19 cellular contexts compared by ENCODE assay signal in the genomic region with DNA sequence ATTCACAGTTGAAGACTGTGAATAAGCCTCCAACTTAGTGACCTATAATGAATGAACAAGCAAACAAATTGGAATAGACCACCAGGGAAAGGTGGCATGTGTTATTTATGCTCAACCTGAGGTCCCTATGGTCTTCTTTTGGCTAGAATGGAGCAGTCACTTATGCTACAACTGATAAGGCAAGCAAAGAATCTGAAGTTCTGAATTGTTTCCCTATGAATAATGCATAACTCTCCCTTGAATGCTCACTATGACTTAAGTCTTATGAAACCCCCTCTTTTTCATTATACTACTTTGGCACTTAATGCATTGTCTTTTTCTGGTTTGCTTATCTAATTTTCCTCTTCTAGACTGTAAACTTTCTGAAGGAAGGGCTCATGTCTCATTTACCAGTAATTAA. TPM values are rescaled to one million over a fixed set of nuclear protein-coding genes. Genes with fewer than 3 reads are reported as not detected.
DNase-seq lines count a peak whose midpoint lies in the region; ATAC-seq and TF ChIP-seq lines count a peak whose summit lies in the region.
"Had no signal": no experiment of that assay in that cellular context is flagged by ENCODE, and none has a peak within 500 bp of the region (broad histone marks: within the 10 kb centered on the region; RNA-seq: fewer than 3 reads in every experiment).

No MANE protein-coding gene starts in this region.

- H3K4me3 Mint-ChIP-seq in activated T-helper 17 cell treated with anti-CD3 and anti-CD28 coated beads, Interleukin-2, amount 50 U/mL, for 72 hours = no peak overlapping the region
- H3K4me3 Mint-ChIP-seq: activated CD8-positive, alpha-beta T cell treated with anti-CD3 and anti-CD28 coated beads, Interleukin-2, amount 10 ng/mL, durations not matched to agents 7 days and 5 days; activated T-helper 1 cell treated with anti-CD3 and anti-CD28 coated beads, Interleukin-12 subunit alpha, Interleukin-12 subunit beta, Interleukin-2, Interleukin-4 antibody, amounts not matched to agents 30 ng/mL and 10 ng/mL and 1 ng/mL, durations not matched to agents 14 hours and 24 hours and 36 hours had no signal

- no peak overlapping the region for H3K27ac Mint-ChIP-seq in activated T-helper 17 cell treated with anti-CD3 and anti-CD28 coated beads, Interleukin-2, amount 50 U/mL, for 72 hours
- H3K27ac Mint-ChIP-seq: activated CD8-positive, alpha-beta T cell treated with anti-CD3 and anti-CD28 coated beads, Interleukin-2, amount 10 ng/mL, durations not matched to agents 7 days and 5 days; activated T-helper 1 cell treated with anti-CD3 and anti-CD28 coated beads, Interleukin-12 subunit alpha, Interleukin-12 subunit beta, Interleukin-2, Interleukin-4 antibody, amounts not matched to agents 30 ng/mL and 10 ng/mL and 1 ng/mL, durations not matched to agents 14 hours and 24 hours and 36 hours had no signal

- H3K36me3 Mint-ChIP-seq in activated T-helper 17 cell treated with anti-CD3 and anti-CD28 coated beads, Interleukin-2, amount 50 U/mL, for 72 hours (ENCODE audit: low read depth) = no peaks in the 10 kb centered on the region

- ATAC-seq in activated T-helper 17 cell treated with anti-CD3 and anti-CD28 coated beads, Interleukin-2, amount 50 U/mL, for 72 hours (replicated peaks) = peak; percentile 39
- no peak for ATAC-seq in GM18520 (IDR thresholded peaks at IDR 0.05; ENCODE audit: unreplicated experiment)
- ATAC-seq: activated CD8-positive, alpha-beta T cell treated with anti-CD3 and anti-CD28 coated beads, Interleukin-2, amount 10 ng/mL, durations not matched to agents 7 days and 5 days had no signal

- no peak overlapping the region for H3K9ac ChIP-seq in skeletal muscle satellite cell (ENCODE audit: low read depth, low read length)
- no peak overlapping the region for H3K9ac ChIP-seq in colonic mucosa (ENCODE audit: low read depth in 2 of 2, low read length in 2 of 2)

- H3K4me1 ChIP-seq in skeletal muscle satellite cell (ENCODE audit: control insufficient read depth, insufficient read depth, low read length) = peaks cover 19% of the 10 kb centered on the region
- peaks cover 10% of the 10 kb centered on the region for H3K4me1 ChIP-seq in A673 (ENCODE audit: insufficient read depth, low read length, poor library complexity, severe bottlenecking)
- no peaks in the 10 kb centered on the region for H3K4me1 ChIP-seq in colonic mucosa
- H3K4me1 ChIP-seq: pancreas had no signal

- intact Hi-C loops in A673 (cut with micrococcal nuclease; ENCODE audit: unreplicated experiment) = loop anchor here (5.0 to 10.0 kb wide), 2 partner anchors 99 to 299 kb away; no protein-coding TSS in a partner anchor
- intact Hi-C loops in colonic mucosa (cut with DNase I) = no loop called here

- no peaks in the 10 kb centered on the region for H3K9me3 Mint-ChIP-seq in activated T-helper 17 cell treated with anti-CD3 and anti-CD28 coated beads, Interleukin-2, amount 50 U/mL, for 72 hours
- H3K9me3 Mint-ChIP-seq: activated T-helper 1 cell treated with anti-CD3 and anti-CD28 coated beads, Interleukin-12 subunit alpha, Interleukin-12 subunit beta, Interleukin-2, Interleukin-4 antibody, amounts not matched to agents 30 ng/mL and 10 ng/mL and 1 ng/mL, durations not matched to agents 14 hours and 24 hours and 36 hours had no signal

- H3K36me3 ChIP-seq in skeletal muscle satellite cell (ENCODE audit: insufficient read depth, low read length) (no peaks in the 10 kb centered on the region), A673 (ENCODE audit: insufficient read depth, low read length, poor library complexity, severe bottlenecking) (no peaks in the 10 kb centered on the region), colonic mucosa (no peaks in the 10 kb centered on the region)
- H3K36me3 ChIP-seq: adrenal gland, pancreas had no signal

- H3K4me3 ChIP-seq in fibroblast of the aortic adventitia (ENCODE audit: low read depth, low read length) = no peak overlapping the region
- H3K4me3 ChIP-seq in skeletal muscle satellite cell (ENCODE audit: low read length) = no peak overlapping the region
- H3K4me3 ChIP-seq in A673 (ENCODE audit: low read depth, low read length, poor library complexity, severe bottlenecking) = no peak overlapping the region
- H3K4me3 ChIP-seq in colonic mucosa = no peak overlapping the region
- H3K4me3 ChIP-seq: adrenal gland, coronary artery, pancreas had no signal

- TF ChIP-seq CTCF in fibroblast of the aortic adventitia (IDR thresholded peaks at IDR 0.05; ENCODE audit: insufficient read depth, low read length) (no peak), A673 (conservative IDR thresholded peaks at IDR 0.05; ENCODE audit: low read depth, low read length) (no peak), colonic mucosa (IDR thresholded peaks at IDR 0.05) (no peak)

- BruUV-seq in A673 (replicated peaks; lab: Mats Ljungman, UMichigan) = no TSS peak

- H3K9me3 ChIP-seq in skeletal muscle satellite cell (replicated peaks; ENCODE audit: low read length) = no peaks in the 10 kb centered on the region
- no peaks in the 10 kb centered on the region for H3K9me3 ChIP-seq in A673 (ENCODE audit: low read depth, low read length, poor library complexity, severe bottlenecking)
- no peaks in the 10 kb centered on the region for H3K9me3 ChIP-seq in colonic mucosa
- H3K9me3 ChIP-seq: pancreas had no signal

- CTCF ChIA-PET in A673 (lab: Charles Lee) = no interaction called here

- H3K27ac ChIP-seq in A673 (ENCODE audit: low read depth, low read length, poor library complexity, severe bottlenecking) (no peak overlapping the region), colonic mucosa (no peak overlapping the region)
- H3K27ac ChIP-seq: adrenal gland, coronary artery, pancreas had no signal

- peak overlapping the region; percentile 32 for H3K4me2 ChIP-seq in skeletal muscle satellite cell (ENCODE audit: low read length)

- peaks cover 16% of the 10 kb centered on the region for H3K27me3 Mint-ChIP-seq in activated T-helper 17 cell treated with anti-CD3 and anti-CD28 coated beads, Interleukin-2, amount 50 U/mL, for 72 hours

- H3K4me1 Mint-ChIP-seq in activated T-helper 17 cell treated with anti-CD3 and anti-CD28 coated beads, Interleukin-2, amount 50 U/mL, for 72 hours = no peaks in the 10 kb centered on the region

- H3K27me3 ChIP-seq in skeletal muscle satellite cell (ENCODE audit: control insufficient read depth, insufficient read depth, low read length) (no peaks in the 10 kb centered on the region), A673 (replicated peaks; ENCODE audit: insufficient read depth, low read depth, low read length, poor library complexity) (no peaks in the 10 kb centered on the region), colonic mucosa (no peaks in the 10 kb centered on the region)
- H3K27me3 ChIP-seq: pancreas had no signal

- POLR2A ChIA-PET in A673 (lab: Charles Lee; ENCODE audit: low non-redundant PET) = no interaction called here

- DNase-seq in GM03348 (ENCODE audit: low spot score) = peak; percentile 20
- peak; percentile 84 for DNase-seq in fibroblast of the aortic adventitia (ENCODE audit: low read depth)
- no peak for DNase-seq in A673 (ENCODE audit: low spot score)
- no peak for DNase-seq in colonic mucosa
- DNase-seq: activated CD8-positive, alpha-beta T cell treated with anti-CD3 and anti-CD28 coated beads, Interleukin-2, amount 10 ng/mL, durations not matched to agents 7 days and 5 days; hippocampal formation; NCI-H1930; NCI-H524; pancreas had no signal

RNA-seq across cellular contexts. Expression of a gene that starts 2.6 kb away (rescaled TPM):
- not detected for total RNA-seq in activated T-helper 17 cell treated with anti-CD3 and anti-CD28 coated beads, Interleukin-2, amount 50 U/mL, for 72 hours
- total RNA-seq in fibroblast of the aortic adventitia (ENCODE audit: low replicate concordance) = not detected in 2 replicates
- total RNA-seq in skeletal muscle satellite cell (2012; rRNA removed) = not detected in 2 replicates
- not detected in 2 replicates for total RNA-seq in A673 (2021)
- total RNA-seq in colonic mucosa = not detected
- total RNA-seq: activated CD8-positive, alpha-beta T cell treated with anti-CD3 and anti-CD28 coated beads, Interleukin-2, amount 10 ng/mL, durations not matched to agents 7 days and 5 days; activated T-helper 1 cell treated with anti-CD3 and anti-CD28 coated beads, Interleukin-12 subunit alpha, Interleukin-12 subunit beta, Interleukin-2, Interleukin-4 antibody, amounts not matched to agents 30 ng/mL and 10 ng/mL and 1 ng/mL, durations not matched to agents 14 hours and 24 hours and 36 hours; adrenal gland; esophagus mucosa; HT1080; MCF 10A; pancreas; subcutaneous adipose tissue had no signal

RNA-seq across cellular contexts. Expression of a gene that starts 49.7 kb away (rescaled TPM):
- total RNA-seq in activated T-helper 17 cell treated with anti-CD3 and anti-CD28 coated beads, Interleukin-2, amount 50 U/mL, for 72 hours = 10 to 100 TPM; 55.3 to 56.0 TPM
- total RNA-seq in fibroblast of the aortic adventitia (ENCODE audit: low replicate concordance) = 29.9 and 30.7 TPM in 2 replicates
- total RNA-seq in skeletal muscle satellite cell (2012; rRNA removed) = 25.1 and 27.6 TPM in 2 replicates
- 71.1 and 74.8 TPM in 2 replicates for total RNA-seq in A673 (2021)
- 10 to 100 TPM; 45.1 to 56.2 TPM for total RNA-seq in colonic mucosa

RNA-seq across cellular contexts. Expression of a gene that starts 50.0 kb away (rescaled TPM):
- total RNA-seq in activated T-helper 17 cell treated with anti-CD3 and anti-CD28 coated beads, Interleukin-2, amount 50 U/mL, for 72 hours = 10 to 100 TPM; 28.8 to 40.0 TPM
- total RNA-seq in fibroblast of the aortic adventitia (ENCODE audit: low replicate concordance) (59.7 and 163 TPM in 2 replicates), A673 (2021) (25.5 and 28.7 TPM in 2 replicates), colonic mucosa (10 to 100 TPM; 27.4 to 33.9 TPM)
- 23.2 and 33.0 TPM in 2 replicates for total RNA-seq in skeletal muscle satellite cell (2012; rRNA removed)

Comparison
In these comparisons a context has a peak if more than half of its experiments do, and no peak if none do; other contexts are left out.
1. DNase-seq: peak in GM03348 (single experiment) and fibroblast of the aortic adventitia (single experiment); none in A673 (single experiment) and colonic mucosa (single experiment).